12 cellular contexts compared by ENCODE assay signal in genomic region chr5:95883185-95884020, GRCh38.
A peak's percentile ranks its signal among the peaks of the same experiment; 100 is the strongest.
DNase-seq lines count a peak whose midpoint lies in the region; ATAC-seq, FAIRE-seq and TF ChIP-seq lines count a peak whose summit lies in the region.
"Had no signal": no experiment of that assay in that cellular context is flagged by ENCODE, and none has a peak within 500 bp of the region (broad histone marks: within the 10 kb centered on the region; RNA-seq: fewer than 3 reads in every experiment).

No MANE protein-coding gene starts in this region.

- TF ChIP-seq CTCF in GM12878 (IDR thresholded peaks at IDR 0.05 in 2 of 3, conservative IDR thresholded peaks at IDR 0.05 in 1 of 3; ENCODE audit: control insufficient read depth in 2 of 3, extremely low read depth in 1 of 3, insufficient read depth in 1 of 3, low read depth in 3 of 3, low read length in 3 of 3) (no peak), vagina (IDR thresholded peaks at IDR 0.05) (no peak)

- RAD21 ChIA-PET in GM12878 (lab: Charles Lee; ENCODE audit: unreplicated experiment): interaction anchor here (0.8 to 3.0 kb wide), 7 partner anchors 9 to 456 kb away, joined by 3 to 29 read pairs (median 3); no protein-coding TSS in a partner anchor

- BruUV-seq in GM12878 (replicated peaks; lab: Mats Ljungman, UMichigan): no TSS peak

- no peak for DNase-seq in Right ventricle myocardium inferior (ENCODE audit: missing footprints)
- DNase-seq in right cardiac atrium: no peak
- peak; percentile 48 for DNase-seq in GM12878 (ENCODE audit: low read depth, low spot score)
- DNase-seq in vagina (ENCODE audit: extremely low spot score in 2 of 2): no peak
- no peak for DNase-seq in effector CD8-positive, alpha-beta T cell (lab: John Stamatoyannopoulos, UW)
- DNase-seq in cerebellum (ENCODE audit: low spot score): no peak
- no peak for DNase-seq in germinal center (ENCODE audit: low spot score)
- DNase-seq: activated gamma-delta T cell treated with Interleukin-2 at 50 U/mL for 16 hours, NCI-H524 treated with DMSO at 0.1 percent for 48 hours, retina, T-helper 9 cell had no signal

- SMC1A ChIA-PET in GM12878 (lab: Charles Lee; ENCODE audit: uncharacterized antibody, unreplicated experiment): interaction anchor here (0.8 to 2.5 kb wide), 10 partner anchors 9 to 48 kb away, joined by 3 to 22 read pairs (median 4); no protein-coding TSS in a partner anchor

- no peak overlapping the region for H3K9ac ChIP-seq in GM12878 (ENCODE audit: control insufficient read depth, insufficient read depth, low read length)

- TF ChIP-seq RAD21 in GM12878 (IDR thresholded peaks at IDR 0.05; ENCODE audit: insufficient read depth, low read depth, low read length): no peak

- peak; percentile 12 for ATAC-seq in Right ventricle myocardium inferior
- ATAC-seq in right cardiac atrium: no peak
- peak; percentile 46 for ATAC-seq in HG02981 (IDR thresholded peaks at IDR 0.05; ENCODE audit: unreplicated experiment)
- peak; percentile 68 for ATAC-seq in GM12878

- CTCF ChIA-PET in GM12878 (lab: Yijun Ruan, JAX): interaction anchor here (1.1 to 2.3 kb wide), 5 partner anchors 9 to 22 kb away, joined by 3 to 7 read pairs (median 3); no protein-coding TSS in a partner anchor

- H3K9me3 ChIP-seq in right cardiac atrium (ENCODE audit: control insufficient read depth, low read length) (no peaks in the 10 kb centered on the region), GM12878 (replicated peaks; ENCODE audit: control insufficient read depth, insufficient read depth, low read length) (no peaks in the 10 kb centered on the region; the same call in 2 of the 3 replicates), vagina (no peaks in the 10 kb centered on the region)

- no peaks in the 10 kb centered on the region for H3K79me2 ChIP-seq in GM12878 (ENCODE audit: control insufficient read depth, insufficient read depth, low read length)

- no peak for FAIRE-seq in GM12878 (lab: Jason Lieb, UNC)

- POLR2A ChIA-PET in GM12878 (lab: Charles Lee): interaction anchor here (0.6 to 1.6 kb wide), 6 partner anchors 8 to 66 kb away, joined by 3 to 6 read pairs (median 3); no protein-coding TSS in a partner anchor

- H3K27me3 ChIP-seq in right cardiac atrium (ENCODE audit: control insufficient read depth, insufficient read depth): no peaks in the 10 kb centered on the region
- no peaks in the 10 kb centered on the region; a peak in 1 of 4 replicates for H3K27me3 ChIP-seq in GM12878 (replicated peaks in 1 of 2; ENCODE audit: control insufficient read depth in 2 of 2, insufficient read depth in 2 of 2, low read length in 1 of 2)
- H3K27me3 ChIP-seq in vagina: no peaks in the 10 kb centered on the region

- intact Hi-C loops in Right ventricle myocardium inferior (cut with DNase I) (no loop called here), right cardiac atrium (cut with DNase I) (no loop called here), GM12878 (cut with micrococcal nuclease; ENCODE audit: unreplicated experiment) (loop anchor here (2.0 kb wide), 1 partner anchor 25 kb away; no protein-coding TSS in a partner anchor), vagina (cut with DNase I) (no loop called here)

- H3K4me2 ChIP-seq in GM12878 (ENCODE audit: control insufficient read depth, insufficient read depth): no peak overlapping the region

- no peak overlapping the region for H3K4me3 ChIP-seq in right cardiac atrium (ENCODE audit: low read length)
- H3K4me3 ChIP-seq in GM12878: 0 out of 2 replicates have a peak overlapping the region, but pooled peaks have one; percentile 13
- no peak overlapping the region for H3K4me3 ChIP-seq in vagina

- H2AFZ ChIP-seq in GM12878 (ENCODE audit: control insufficient read depth, low read depth, low read length): no peak overlapping the region

- 70% methylated on average over 4 of the region's 4 CpGs for WGBS in right cardiac atrium
- 25% methylated on average over 4 of the region's 4 CpGs for WGBS in GM12878 (ENCODE audit: insufficient coverage, insufficient replicate concordance, low lambda C conversion rate, missing lambda C conversion rate)

- in situ Hi-C loops in GM12878 (cut with MboI): no loop called here

- no peaks in the 10 kb centered on the region for H4K20me1 ChIP-seq in GM12878 (ENCODE audit: control insufficient read depth, insufficient read depth)

- TF ChIP-seq POLR2A in GM12878 (IDR thresholded peaks at IDR 0.05; ENCODE audit: low read depth, low read length) (no peak; the same call in 1 of the 2 replicates), vagina (IDR thresholded peaks at IDR 0.05) (no peak)

- H3K27ac ChIP-seq in right cardiac atrium (ENCODE audit: low read length) (no peak overlapping the region), GM12878 (ENCODE audit: control insufficient read depth, insufficient read depth) (no peak overlapping the region), vagina (peak overlapping the region; percentile 38)

- no peak for TF ChIP-seq EP300 in GM12878 (IDR thresholded peaks at IDR 0.05; ENCODE audit: borderline replicate concordance in 1 of 2, control insufficient read depth in 1 of 2, low read depth in 2 of 2, low read length in 2 of 2)

- H3K36me3 ChIP-seq in GM12878 (ENCODE audit: control insufficient read depth in 2 of 2, insufficient read depth in 2 of 2, low read length in 1 of 2) (peaks cover 0 to 4% of the 10 kb centered on the region in 2 experiments; a peak in 1 of 4 replicates), vagina (no peaks in the 10 kb centered on the region)

- H3K4me1 ChIP-seq in right cardiac atrium (ENCODE audit: control insufficient read depth, insufficient read depth, low read length): peaks cover 5% of the 10 kb centered on the region
- H3K4me1 ChIP-seq in GM12878 (ENCODE audit: control insufficient read depth, insufficient read depth, low read length): peaks cover 9% of the 10 kb centered on the region; the same call in 1 of the 2 replicates
- H3K4me1 ChIP-seq in vagina: peaks cover 38% of the 10 kb centered on the region

TF ChIP-seq in GM12878, 131 proteins besides CTCF, POLR2A, EP300 and RAD21 (continues in another document):
- TF ChIP-seq JUNB (IDR thresholded peaks at IDR 0.05) (peak; percentile 55), LARP7 (IDR thresholded peaks at IDR 0.05) (no peak), GABPA (IDR thresholded peaks at IDR 0.05; ENCODE audit: low read depth) (no peak), E2F4 (IDR thresholded peaks at IDR 0.05; ENCODE audit: low read depth, low read length) (no peak), ZBED1 (IDR thresholded peaks at IDR 0.05; ENCODE audit: borderline replicate concordance) (0 out of 2 replicates have a peak, but pooled peaks have one; percentile 53), CREB1 (IDR thresholded peaks at IDR 0.05; ENCODE audit: low read depth) (no peak), ZNF274 (IDR thresholded peaks at IDR 0.05; ENCODE audit: insufficient read depth, insufficient read length) (no peak), PAX5 (IDR thresholded peaks at IDR 0.05; ENCODE audit: borderline replicate concordance, low read depth, low read length) (no peak), NR2C1 (IDR thresholded peaks at IDR 0.05) (no peak), ATF2 (IDR thresholded peaks at IDR 0.05; ENCODE audit: low read length) (peak; percentile 21; the same call in 1 of the 2 replicates), IKZF2 (IDR thresholded peaks at IDR 0.05) (peak in 1 of 2 experiments; percentile 50; a peak in 3 of 4 replicates), EGR1 (IDR thresholded peaks at IDR 0.05; ENCODE audit: borderline replicate concordance in 1 of 2, low read depth in 2 of 2, low read length in 2 of 2) (no peak)
- TF ChIP-seq, protein P1, sequence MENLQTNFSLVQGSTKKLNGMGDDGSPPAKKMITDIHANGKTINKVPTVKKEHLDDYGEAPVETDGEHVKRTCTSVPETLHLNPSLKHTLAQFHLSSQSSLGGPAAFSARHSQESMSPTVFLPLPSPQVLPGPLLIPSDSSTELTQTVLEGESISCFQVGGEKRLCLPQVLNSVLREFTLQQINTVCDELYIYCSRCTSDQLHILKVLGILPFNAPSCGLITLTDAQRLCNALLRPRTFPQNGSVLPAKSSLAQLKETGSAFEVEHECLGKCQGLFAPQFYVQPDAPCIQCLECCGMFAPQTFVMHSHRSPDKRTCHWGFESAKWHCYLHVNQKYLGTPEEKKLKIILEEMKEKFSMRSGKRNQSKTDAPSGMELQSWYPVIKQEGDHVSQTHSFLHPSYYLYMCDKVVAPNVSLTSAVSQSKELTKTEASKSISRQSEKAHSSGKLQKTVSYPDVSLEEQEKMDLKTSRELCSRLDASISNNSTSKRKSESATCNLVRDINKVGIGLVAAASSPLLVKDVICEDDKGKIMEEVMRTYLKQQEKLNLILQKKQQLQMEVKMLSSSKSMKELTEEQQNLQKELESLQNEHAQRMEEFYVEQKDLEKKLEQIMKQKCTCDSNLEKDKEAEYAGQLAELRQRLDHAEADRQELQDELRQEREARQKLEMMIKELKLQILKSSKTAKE (IDR thresholded peaks at IDR 0.05; ENCODE audit: low read depth, poor library complexity, severe bottlenecking): no peak

Comparison
In these comparisons a context has a peak if more than half of its experiments do, and no peak if none do; other contexts are left out.
1. ATAC-seq: peak in Right ventricle myocardium inferior (single experiment), HG02981 (single experiment) and GM12878 (single experiment); none in right cardiac atrium (0 of 2).